In genomic region chr22:22576244-22576988, GRCh38 we compare ENCODE assay signal across 9 cellular contexts. TPM values are rescaled to one million over a fixed set of nuclear protein-coding genes. Genes with fewer than 3 reads are reported as not detected.
DNase-seq lines count a peak whose midpoint lies in the region; ATAC-seq and TF ChIP-seq lines count a peak whose summit lies in the region.
"Had no signal": no experiment of that assay in that cellular context is flagged by ENCODE, and none has a peak within 500 bp of the region (broad histone marks: within the 10 kb centered on the region; RNA-seq: fewer than 3 reads in every experiment).

No MANE protein-coding gene starts in this region.

- H3K27me3 Mint-ChIP-seq in activated T-cell treated with anti-CD3 and anti-CD28 coated beads, Interleukin-2, amount 50 U/mL, for 4 hours (ENCODE audit: low read depth): peaks cover 17% of the 10 kb centered on the region

- intact Hi-C loops in head of caudate nucleus (cut with DNase I): no loop called here
- intact Hi-C loops in spleen (cut with DNase I; ENCODE audit: low total_unique reads): no loop called here

- 37 to 41% (median 38%) methylated on average over 8 of the region's 8 CpGs for WGBS in spleen, 5 donors

- no peaks in the 10 kb centered on the region for H3K36me3 Mint-ChIP-seq in activated T-cell treated with anti-CD3 and anti-CD28 coated beads, Interleukin-2, amount 50 U/mL, for 4 hours (ENCODE audit: insufficient read depth)

- no peaks in the 10 kb centered on the region for H3K36me3 ChIP-seq in spleen

- H3K4me1 ChIP-seq in spleen: peaks cover 0 to 4% (median 0%) of the 10 kb centered on the region in 6 donors

- peak; percentile 82 for TF ChIP-seq CTCF in AG04450 (IDR thresholded peaks at IDR 0.05; ENCODE audit: low read depth, low read length)
- peak; percentile 91 for TF ChIP-seq CTCF in GM12874 (IDR thresholded peaks at IDR 0.05; ENCODE audit: insufficient read depth, low read depth, low read length)
- peak in 9 of 11 experiments; percentile 41 to 80 (median 72) for TF ChIP-seq CTCF in spleen (IDR thresholded peaks at IDR 0.05 in 8 of 11, conservative IDR thresholded peaks at IDR 0.05 in 3 of 11)

- H3K9me3 ChIP-seq in AG04450 (ENCODE audit: control insufficient read depth, insufficient read depth, low read length) (no peaks in the 10 kb centered on the region), spleen (no peaks in the 10 kb centered on the region)

- POLR2A ChIA-PET in AG04450 (lab: Yijun Ruan, JAX): no interaction called here

- H3K4me3 Mint-ChIP-seq in activated T-cell treated with anti-CD3 and anti-CD28 coated beads, Interleukin-2, amount 50 U/mL, for 4 hours: no peak overlapping the region
- H3K4me3 Mint-ChIP-seq: dendritic cell treated with granulocyte-macrophage colony-stimulating factor and Interleukin-4, amounts not matched to agents 40 ng/mL and 50 ng/mL, for 4 days had no signal

- H3K27ac ChIP-seq in AG04450 (ENCODE audit: low read depth, low read length) (no peak overlapping the region), spleen (no peak overlapping the region)

- H3K4me1 Mint-ChIP-seq in activated T-cell treated with anti-CD3 and anti-CD28 coated beads, Interleukin-2, amount 50 U/mL, for 4 hours (ENCODE audit: low read depth): no peaks in the 10 kb centered on the region

- H3K27me3 ChIP-seq in AG04450 (ENCODE audit: control insufficient read depth, insufficient read depth, low read length) (peaks cover 10% of the 10 kb centered on the region), spleen (replicated peaks in 1 of 7) (peaks cover 0 to 18% (median 0%) of the 10 kb centered on the region in 7 donors)

- H3K4me3 ChIP-seq in AG04450 (ENCODE audit: low read depth, low read length): no peak overlapping the region
- H3K4me3 ChIP-seq in spleen: no peak overlapping the region

- no peaks in the 10 kb centered on the region for H3K9me3 Mint-ChIP-seq in activated T-cell treated with anti-CD3 and anti-CD28 coated beads, Interleukin-2, amount 50 U/mL, for 4 hours
- H3K9me3 Mint-ChIP-seq: dendritic cell treated with granulocyte-macrophage colony-stimulating factor and Interleukin-4, amounts not matched to agents 40 ng/mL and 50 ng/mL, for 4 days had no signal

- DNase-seq in AG04450 (ENCODE audit: low read depth, low spot score) (no peak), NCI-H460 (ENCODE audit: extremely low read depth, low read depth) (peak; percentile 47), head of caudate nucleus (peak in 39 of 42 donors; percentile 7 to 78 (median 51)), spleen (no peak), hippocampal formation (lab: John Stamatoyannopoulos, UW) (no peak)
- DNase-seq in activated T-cell treated with anti-CD3 and anti-CD28 coated beads, Interleukin-2, amount 50 U/mL, for 4 hours: peak; percentile 11

- no peak for TF ChIP-seq POLR2A in spleen (IDR thresholded peaks at IDR 0.05)

- CTCF ChIA-PET in AG04450 (lab: Charles Lee): interaction anchor here (0.7 to 2.9 kb wide), 15 partner anchors 9 to 381 kb away, joined by 3 to 53 read pairs (median 4); partner anchors contain the start of gene PRAME

- ATAC-seq in activated T-cell treated with anti-CD3 and anti-CD28 coated beads, Interleukin-2, amount 50 U/mL, for 4 hours: peak in 1 of 2 donors; percentile 35
- ATAC-seq in HG02759 (IDR thresholded peaks at IDR 0.05; ENCODE audit: unreplicated experiment): no peak

RNA-seq across cellular contexts. Expression of gene PRAME, which starts 17.4 kb away (rescaled TPM):
- polyA plus RNA-seq in AG04450 (2011; rRNA removed): 0.24 TPM in 1 of 2 replicates, not detected in the other
- 0.26 and 0.37 TPM in 2 replicates for polyA minus RNA-seq in AG04450 (2011; rRNA and poly(A)+ RNA removed)
- 9.3 and 11.7 TPM in 2 replicates for total RNA-seq in NCI-H460 (2014; rRNA removed; shearing (Covaris generic))
- 45.9 and 47.4 TPM in 2 replicates for polyA plus RNA-seq in NCI-H460 (2014; cell fraction: nucleus; rRNA removed)
- 1 to 10 TPM in 2 of 3 donors, under 1 TPM in 1; 0.95 to 1.3 (median 1.2) TPM for total RNA-seq in activated T-cell treated with anti-CD3 and anti-CD28 coated beads, Interleukin-2, amount 50 U/mL, for 4 hours
- total RNA-seq in spleen: under 1 TPM in 1 of 7 donors, not detected in 6; 0.17 TPM
- under 1 TPM; 0.04 to 0.24 (median 0.06) TPM for polyA plus RNA-seq in spleen

RNA-seq across cellular contexts. Expression of gene ZNF280A, which starts 56.3 kb away (rescaled TPM):
- polyA plus RNA-seq in AG04450 (2011; rRNA removed) (not detected in 2 replicates), spleen (not detected)
- polyA minus RNA-seq in AG04450 (2011; rRNA and poly(A)+ RNA removed): not detected in 2 replicates
- total RNA-seq in NCI-H460 (2014; rRNA removed; shearing (Covaris generic)): 0.75 and 0.89 TPM in 2 replicates
- polyA plus RNA-seq in NCI-H460 (2014; cell fraction: nucleus; rRNA removed): 0.36 TPM in 1 of 2 replicates, not detected in the other
- not detected for total RNA-seq in activated T-cell treated with anti-CD3 and anti-CD28 coated beads, Interleukin-2, amount 50 U/mL, for 4 hours
- under 1 TPM in 1 of 7 donors, not detected in 6; 0.51 TPM for total RNA-seq in spleen

Comparison
In these comparisons a context has a peak if more than half of its experiments do, and no peak if none do; other contexts are left out.
1. DNase-seq: peak in NCI-H460 (single experiment), activated T-cell treated with anti-CD3 and anti-CD28 coated beads, Interleukin-2, amount 50 U/mL, for 4 hours (single experiment) and head of caudate nucleus (39 of 42); none in AG04450 (single experiment), spleen (single experiment) and hippocampal formation (0 of 2).
2. Peak in every context shown above with its lines, with median percentiles within 50 percentile points of each other: CTCF ChIP-seq.